In genomic region chr2:37243435-37243834, GRCh38 we compare ENCODE assay signal across 1 cellular context.
TF ChIP-seq lines count a peak whose summit lies in the region.

No MANE protein-coding gene starts in this region.

TF ChIP-seq in GM23338, 12 proteins besides CTCF, POLR2A, EP300 and RAD21:
- TF ChIP-seq EZH2 (IDR thresholded peaks at IDR 0.05; ENCODE audit: low read depth, unreplicated experiment) (no peak), ZNF114 (CRISPR knock-in tag; IDR thresholded peaks at IDR 0.05) (no peak), ZNF462 (CRISPR knock-in tag; IDR thresholded peaks at IDR 0.05) (no peak), STAT1 (IDR thresholded peaks at IDR 0.05; ENCODE audit: unreplicated experiment) (no peak), JUNB (IDR thresholded peaks at IDR 0.05; ENCODE audit: unreplicated experiment) (no peak), NANOG (IDR thresholded peaks at IDR 0.05; ENCODE audit: borderline replicate concordance) (no peak), ZNF331 (CRISPR knock-in tag; IDR thresholded peaks at IDR 0.05; ENCODE audit: low read depth) (no peak), EZH2phosphoT487 (IDR thresholded peaks at IDR 0.05; ENCODE audit: unreplicated experiment) (no peak)
